In the genomic region with DNA sequence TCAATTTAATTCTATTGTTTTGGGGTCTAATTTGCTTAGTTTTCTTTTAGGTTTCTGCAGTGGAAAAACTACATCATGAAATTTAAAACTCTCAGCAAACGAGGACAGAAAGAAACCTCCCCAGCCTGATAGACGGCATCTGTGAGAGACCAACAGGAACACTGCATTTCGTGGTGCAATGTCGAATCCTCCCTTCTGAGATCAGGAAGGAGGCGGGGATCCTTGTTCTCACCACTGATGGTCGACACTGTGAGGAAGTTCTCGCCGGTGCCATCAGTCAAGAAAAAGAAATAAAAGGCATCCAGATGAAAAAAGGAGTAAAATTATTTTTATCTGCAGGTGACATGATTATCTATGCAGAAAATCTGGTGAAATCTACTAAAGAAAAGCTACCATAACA, we compare ENCODE assay signal across 10 cellular contexts.
DNase-seq lines count a peak whose midpoint lies in the region; ATAC-seq and TF ChIP-seq lines count a peak whose summit lies in the region.
"Had no signal": no experiment of that assay in that cellular context is flagged by ENCODE, and none has a peak within 500 bp of the region (broad histone marks: within the 10 kb centered on the region; RNA-seq: fewer than 3 reads in every experiment).

No MANE protein-coding gene starts in this region.

- no peaks in the 10 kb centered on the region for H3K9me2 ChIP-seq in SU-DHL-6 (replicated peaks; ENCODE audit: insufficient read depth, low read length)

- peaks cover 41% of the 10 kb centered on the region for H3K36me3 Mint-ChIP-seq in activated T-cell treated with anti-CD3 and anti-CD28 coated beads, Interleukin-2, amount 50 U/mL, for 24 hours (ENCODE audit: low read depth)

- H2AFZ ChIP-seq in SU-DHL-6 (ENCODE audit: low read depth, low read length, severe bottlenecking), result no peak overlapping the region

- peaks cover 45% of the 10 kb centered on the region for H3K4me1 Mint-ChIP-seq in activated T-cell treated with anti-CD3 and anti-CD28 coated beads, Interleukin-2, amount 50 U/mL, for 24 hours (ENCODE audit: low read depth)

- no peaks in the 10 kb centered on the region for H3K36me3 ChIP-seq in SU-DHL-6 (ENCODE audit: low read length)

- no peaks in the 10 kb centered on the region for H3K27me3 Mint-ChIP-seq in activated T-cell treated with anti-CD3 and anti-CD28 coated beads, Interleukin-2, amount 50 U/mL, for 24 hours

- H3K4me3 Mint-ChIP-seq in activated T-cell treated with anti-CD3 and anti-CD28 coated beads, Interleukin-2, amount 50 U/mL, for 24 hours, result peak overlapping the region; percentile 46

- peaks cover 7% of the 10 kb centered on the region; the same call in 1 of the 2 replicates for H4K20me1 ChIP-seq in SU-DHL-6 (ENCODE audit: low read depth, low read length)

- no peaks in the 10 kb centered on the region; the same call in 1 of the 2 replicates for H3K9me3 ChIP-seq in SU-DHL-6 (ENCODE audit: insufficient read depth, low read length)

- no peak overlapping the region for H3K9ac ChIP-seq in SU-DHL-6 (ENCODE audit: low read length)

- DNase-seq in activated T-cell treated with anti-CD3 and anti-CD28 coated beads, Interleukin-2, amount 50 U/mL, for 24 hours, result no peak
- no peak for DNase-seq in activated T-cell treated with anti-CD3 and anti-CD28 coated beads, Interleukin-2, amount 50 U/mL, for 48 hours
- DNase-seq in fibroblast of pulmonary artery (ENCODE audit: low read depth) (peak; percentile 30), substantia nigra (lab: John Stamatoyannopoulos, UW) (no peak), GM19238 (ENCODE audit: insufficient read length, low spot score) (no peak), C1 segment of cervical spinal cord (lab: John Stamatoyannopoulos, UW) (no peak)
- DNase-seq: amniotic stem cell, HCEC 1CT had no signal

- H3K27ac ChIP-seq in SU-DHL-6 (ENCODE audit: low read depth, low read length) (no peak overlapping the region), substantia nigra (ENCODE audit: low read depth, low read length, poor library complexity, severe bottlenecking) (peak overlapping the region; percentile 58)

- peak overlapping the region; percentile 66 for H3K27ac Mint-ChIP-seq in activated T-cell treated with anti-CD3 and anti-CD28 coated beads, Interleukin-2, amount 50 U/mL, for 24 hours

- H3K79me2 ChIP-seq in SU-DHL-6 (ENCODE audit: insufficient read depth, low read length), result peaks cover 69% of the 10 kb centered on the region

- H3K9me3 Mint-ChIP-seq in activated T-cell treated with anti-CD3 and anti-CD28 coated beads, Interleukin-2, amount 50 U/mL, for 24 hours, result peaks cover 13% of the 10 kb centered on the region

- H3K27me3 ChIP-seq in SU-DHL-6 (ENCODE audit: low read length), result no peaks in the 10 kb centered on the region

- no peaks in the 10 kb centered on the region for H3F3A ChIP-seq in SU-DHL-6 (ENCODE audit: insufficient read depth)

- no peak for TF ChIP-seq CTCF in SU-DHL-6 (IDR thresholded peaks at IDR 0.05; ENCODE audit: insufficient read depth, low read length, poor library complexity, severe bottlenecking)
- TF ChIP-seq CTCF in fibroblast of pulmonary artery (IDR thresholded peaks at IDR 0.05; ENCODE audit: low read length, missing control alignments), result no peak

- no peak for ATAC-seq in GM21786 (IDR thresholded peaks at IDR 0.05; ENCODE audit: unreplicated experiment)

- peak overlapping the region; percentile 38 for H3K4me2 ChIP-seq in SU-DHL-6 (ENCODE audit: low read depth, low read length, poor library complexity, severe bottlenecking)

- no peak overlapping the region for H3K4me3 ChIP-seq in SU-DHL-6 (ENCODE audit: insufficient read depth, low read length, poor library complexity, severe bottlenecking)
- H3K4me3 ChIP-seq in fibroblast of pulmonary artery (replicated peaks; ENCODE audit: low read depth, low read length), result no peak overlapping the region
